Comparison of ENCODE assay signal across 16 cellular contexts in the genomic region with DNA sequence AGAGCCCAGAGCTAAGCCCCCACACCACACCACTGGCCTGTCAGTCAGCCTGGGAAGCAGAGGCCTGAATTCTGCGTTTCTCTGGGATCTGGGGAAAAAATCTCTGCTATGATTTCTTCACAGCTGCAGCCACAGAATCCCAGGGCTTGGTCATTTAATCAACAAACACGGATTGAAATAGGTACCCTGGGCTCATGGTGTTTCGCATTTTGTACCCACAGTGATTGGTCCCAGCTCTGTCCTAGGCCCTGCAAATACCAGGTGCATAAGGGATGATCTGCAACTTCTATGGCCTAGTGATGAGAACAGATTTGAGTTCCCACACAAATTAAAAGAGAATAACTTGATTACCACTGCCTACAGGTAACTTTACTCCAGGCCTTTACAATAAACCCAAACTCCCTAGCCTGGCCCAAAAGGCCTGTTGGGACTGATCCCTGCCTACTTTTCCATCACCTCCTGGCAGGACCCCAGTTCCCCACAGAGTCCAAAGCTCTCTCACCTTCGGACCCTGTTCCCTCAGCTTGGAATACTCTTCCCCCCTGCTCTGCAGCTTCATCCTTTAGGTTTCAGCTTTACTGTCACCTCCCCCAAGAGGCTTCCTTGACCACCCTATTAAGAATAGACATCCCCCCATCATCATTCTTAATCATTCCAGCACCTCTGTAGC. TPM values are rescaled to one million over a fixed set of nuclear protein-coding genes. Genes with fewer than 3 reads are reported as not detected.
DNase-seq lines count a peak whose midpoint lies in the region; ATAC-seq and TF ChIP-seq lines count a peak whose summit lies in the region.
"Had no signal": no experiment of that assay in that cellular context is flagged by ENCODE, and none has a peak within 500 bp of the region (broad histone marks: within the 10 kb centered on the region; RNA-seq: fewer than 3 reads in every experiment).

No MANE protein-coding gene starts in this region.

- H3K9me3 Mint-ChIP-seq in neural crest cell: peaks cover 2% of the 10 kb centered on the region
- H3K9me3 Mint-ChIP-seq in stimulated activated effector memory CD8-positive, alpha-beta T cell treated with anti-CD3 and anti-CD28 coated beads, Interleukin-12 subunit alpha, Interleukin-12 subunit beta, amount 100 ng/mL, for 72 hours: no peaks in the 10 kb centered on the region

- no peak for DNase-seq in RWPE1 (ENCODE audit: low spot score)
- peak; percentile 90 for DNase-seq in esophagus muscularis mucosa (ENCODE audit: extremely low spot score)
- no peak for DNase-seq in neural crest cell (ENCODE audit: low read depth, low spot score)
- DNase-seq in stimulated activated effector memory CD8-positive, alpha-beta T cell treated with anti-CD3 and anti-CD28 coated beads, Interleukin-12 subunit alpha, Interleukin-12 subunit beta, amount 100 ng/mL, for 72 hours (ENCODE audit: low spot score in 2 of 2): no peak
- DNase-seq in activated CD8-positive, alpha-beta memory T cell treated with anti-CD3 and anti-CD28 coated beads, Interleukin-2, amount 50 U/mL, for 4 hours: no peak
- no peak for DNase-seq in prostate gland (ENCODE audit: low spot score)
- DNase-seq in HUDEP-2 (lab: John Stamatoyannopoulos, UW; ENCODE audit: unreplicated experiment in 76 of 76): no peak
- DNase-seq: 8988T; CD4-positive, alpha-beta memory T cell; DMS79 treated with DMSO at 0.1 percent for 48 hours; GF-D8 had no signal

- H3K4me3 Mint-ChIP-seq in neural crest cell: no peak overlapping the region
- H3K4me3 Mint-ChIP-seq in stimulated activated effector memory CD8-positive, alpha-beta T cell treated with anti-CD3 and anti-CD28 coated beads, Interleukin-12 subunit alpha, Interleukin-12 subunit beta, amount 100 ng/mL, for 72 hours: no peak overlapping the region
- H3K4me3 Mint-ChIP-seq: CD14-positive monocyte; CD4-positive, alpha-beta memory T cell had no signal

- no peak for ATAC-seq in stimulated activated effector memory CD8-positive, alpha-beta T cell treated with anti-CD3 and anti-CD28 coated beads, Interleukin-12 subunit alpha, Interleukin-12 subunit beta, amount 100 ng/mL, for 72 hours

- H3K27me3 ChIP-seq in esophagus muscularis mucosa: no peaks in the 10 kb centered on the region
- H3K27me3 ChIP-seq in prostate gland (replicated peaks; ENCODE audit: insufficient read depth): no peaks in the 10 kb centered on the region
- H3K27me3 ChIP-seq: BLaER1 had no signal

- H3K36me3 ChIP-seq in esophagus muscularis mucosa (peaks cover 5 to 14% (median 10%) of the 10 kb centered on the region in 4 donors), prostate gland (no peaks in the 10 kb centered on the region)

- H3K4me3 ChIP-seq in esophagus muscularis mucosa (no peak overlapping the region), prostate gland (no peak overlapping the region)
- H3K4me3 ChIP-seq: BLaER1, HAP-1 had no signal

- H3K4me1 ChIP-seq in esophagus muscularis mucosa: no peaks in the 10 kb centered on the region
- no peaks in the 10 kb centered on the region for H3K4me1 ChIP-seq in prostate gland (replicated peaks)
- H3K4me1 ChIP-seq: BLaER1, HAP-1 had no signal

- H3K36me3 Mint-ChIP-seq in neural crest cell (ENCODE audit: low read depth): peaks cover 11% of the 10 kb centered on the region
- peaks cover 26% of the 10 kb centered on the region for H3K36me3 Mint-ChIP-seq in stimulated activated effector memory CD8-positive, alpha-beta T cell treated with anti-CD3 and anti-CD28 coated beads, Interleukin-12 subunit alpha, Interleukin-12 subunit beta, amount 100 ng/mL, for 72 hours

- H3K27ac ChIP-seq in RWPE1 (peak overlapping the region; percentile 8; the same call in 1 of the 2 replicates), esophagus muscularis mucosa (replicated peaks in 1 of 4) (no peak overlapping the region), prostate gland (no peak overlapping the region)
- H3K27ac ChIP-seq: BLaER1 had no signal

- 95% methylated on average over 4 of the region's 4 CpGs for WGBS in esophagus muscularis mucosa
- 62% methylated on average over 4 of the region's 4 CpGs for WGBS in prostate gland

- H3K27me3 Mint-ChIP-seq in neural crest cell (ENCODE audit: low read depth): no peaks in the 10 kb centered on the region
- H3K27me3 Mint-ChIP-seq: CD4-positive, alpha-beta memory T cell had no signal

- peak overlapping the region; percentile 9 for H3K27ac Mint-ChIP-seq in neural crest cell (ENCODE audit: unreplicated experiment)
- peak overlapping the region; percentile 48 for H3K27ac Mint-ChIP-seq in stimulated activated effector memory CD8-positive, alpha-beta T cell treated with anti-CD3 and anti-CD28 coated beads, Interleukin-12 subunit alpha, Interleukin-12 subunit beta, amount 100 ng/mL, for 72 hours
- H3K27ac Mint-ChIP-seq: CD14-positive monocyte had no signal

- intact Hi-C loops in esophagus muscularis mucosa (cut with DNase I) (no loop called here), prostate gland (cut with DNase I) (no loop called here)

- POLR2A ChIA-PET in RWPE1 (lab: Yijun Ruan, JAX; ENCODE audit: low non-redundant PET): no interaction called here

- TF ChIP-seq CTCF in RWPE1 (conservative IDR thresholded peaks at IDR 0.05; ENCODE audit: low read depth): no peak
- TF ChIP-seq CTCF in esophagus muscularis mucosa (IDR thresholded peaks at IDR 0.05): no peak
- no peak for TF ChIP-seq CTCF in neural crest cell (conservative IDR thresholded peaks at IDR 0.05)
- no peak for TF ChIP-seq CTCF in prostate gland (IDR thresholded peaks at IDR 0.05)

- H3K9me3 ChIP-seq in esophagus muscularis mucosa (no peaks in the 10 kb centered on the region), prostate gland (no peaks in the 10 kb centered on the region)
- H3K9me3 ChIP-seq: BLaER1, HAP-1 had no signal

- no peak for TF ChIP-seq EP300 in esophagus muscularis mucosa (IDR thresholded peaks at IDR 0.05)

- no peaks in the 10 kb centered on the region for H3K4me1 Mint-ChIP-seq in neural crest cell
- peaks cover 16% of the 10 kb centered on the region for H3K4me1 Mint-ChIP-seq in stimulated activated effector memory CD8-positive, alpha-beta T cell treated with anti-CD3 and anti-CD28 coated beads, Interleukin-12 subunit alpha, Interleukin-12 subunit beta, amount 100 ng/mL, for 72 hours
- H3K4me1 Mint-ChIP-seq: CD14-positive monocyte had no signal

- TF ChIP-seq POLR2A in esophagus muscularis mucosa (IDR thresholded peaks at IDR 0.05; ENCODE audit: low read depth) (no peak), prostate gland (IDR thresholded peaks at IDR 0.05) (no peak)

- CTCF ChIA-PET in RWPE1 (lab: Yijun Ruan, JAX): interaction anchor here (1.2 kb wide), 1 partner anchor 25 kb away, joined by 4 read pairs; no protein-coding TSS in a partner anchor

RNA-seq across cellular contexts. Expression of a gene that starts 14.7 kb away (rescaled TPM):
- total RNA-seq in esophagus muscularis mucosa: 10 to 100 TPM; 34.9 to 54.9 (median 46.2) TPM
- total RNA-seq in neural crest cell: 46.3 and 49.2 TPM in 2 replicates
- 10 to 100 TPM; 33.8 to 35.9 TPM for total RNA-seq in prostate gland

RNA-seq across cellular contexts. Expression of a gene that starts 46.9 kb away (rescaled TPM):
- not detected for total RNA-seq in esophagus muscularis mucosa
- not detected in 2 replicates for total RNA-seq in neural crest cell
- not detected for total RNA-seq in prostate gland
- total RNA-seq: A673; CD4-positive, alpha-beta memory T cell; H1 had no signal
